In the genomic region with DNA sequence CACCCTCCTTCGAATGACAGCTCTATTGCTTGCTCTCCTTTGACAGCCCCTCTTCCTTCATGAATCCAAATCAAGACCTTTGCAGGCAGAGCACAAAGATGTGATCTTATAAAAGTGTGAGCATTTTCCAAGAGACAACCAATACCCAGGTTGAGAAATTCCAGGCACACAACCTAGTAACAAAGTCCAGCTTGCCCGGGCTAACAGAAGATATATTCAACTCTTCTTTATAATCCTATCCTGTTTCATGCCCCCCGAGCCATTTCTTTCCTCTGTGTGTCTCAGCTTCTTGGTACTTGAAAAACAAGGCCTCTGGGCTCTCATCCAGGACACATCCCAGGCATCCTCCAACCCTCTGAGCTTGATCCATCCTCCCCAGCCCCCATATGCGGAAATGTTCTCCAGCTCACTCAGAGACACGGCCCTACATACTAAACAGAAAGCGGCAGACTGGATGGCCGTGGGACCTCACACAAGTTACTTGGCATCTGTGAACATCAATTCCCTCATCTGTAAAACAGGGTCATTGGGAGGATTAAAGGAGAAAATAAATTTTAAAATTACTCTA, we compare ENCODE assay signal across 15 cellular contexts.
DNase-seq lines count a peak whose midpoint lies in the region; ATAC-seq and TF ChIP-seq lines count a peak whose summit lies in the region.
"Had no signal": no experiment of that assay in that cellular context is flagged by ENCODE, and none has a peak within 500 bp of the region (broad histone marks: within the 10 kb centered on the region; RNA-seq: fewer than 3 reads in every experiment).

No MANE protein-coding gene starts in this region.

- no peak for ATAC-seq in HG03097 (IDR thresholded peaks at IDR 0.05; ENCODE audit: low FRiP score, unreplicated experiment)
- ATAC-seq: GM12878, K562, WTC11 had no signal

- peak; percentile 79 for DNase-seq in AG10803 (ENCODE audit: low read depth)
- DNase-seq in NCI-H446 treated with DMSO at 0.1 percent for 48 hours (lab: John Stamatoyannopoulos, UW), result peak; percentile 24
- DNase-seq in fibroblast of pulmonary artery (ENCODE audit: low read depth), result peak; percentile 63
- DNase-seq in nucleus accumbens (lab: John Stamatoyannopoulos, UW), result peak in 30 of 56 donors; percentile 0 to 53 (median 8)
- no peak for DNase-seq in activated naive CD4-positive, alpha-beta T cell treated with Interleukin-2 at 50 U/mL for 16 hours
- no peak for DNase-seq in activated gamma-delta T cell treated with Interleukin-2 at 50 U/mL for 16 hours
- DNase-seq in OCI-M2 (lab: John Stamatoyannopoulos, UW; ENCODE audit: unreplicated experiment), result no peak
- DNase-seq: activated naive CD8-positive, alpha-beta T cell treated with anti-CD3 and anti-CD28 coated beads, Interleukin-2, amount 10 ng/mL, durations not matched to agents 7 days and 5 days; NCI-H1694 treated with DMSO at 0.1 percent for 48 hours had no signal

- H3K4me3 ChIP-seq in AG10803 (ENCODE audit: low read length) (no peak overlapping the region), fibroblast of pulmonary artery (replicated peaks; ENCODE audit: low read depth, low read length) (no peak overlapping the region)
- H3K4me3 ChIP-seq: GM12878, K562, lung, SK-N-MC had no signal

- TF ChIP-seq CTCF in AG10803 (conservative IDR thresholded peaks at IDR 0.05; ENCODE audit: low read length) (no peak), fibroblast of pulmonary artery (IDR thresholded peaks at IDR 0.05; ENCODE audit: low read length, missing control alignments) (no peak)

Comparison
In these comparisons a context has a peak if more than half of its experiments do, and no peak if none do; other contexts are left out.
1. DNase-seq: peak in AG10803 (single experiment), NCI-H446 treated with DMSO at 0.1 percent for 48 hours (single experiment), fibroblast of pulmonary artery (single experiment) and nucleus accumbens (30 of 56); none in activated naive CD4-positive, alpha-beta T cell treated with Interleukin-2 at 50 U/mL for 16 hours (single experiment), activated gamma-delta T cell treated with Interleukin-2 at 50 U/mL for 16 hours (single experiment) and OCI-M2 (single experiment).